ENCODE assay signal across 23 cellular contexts in genomic region chr9:125462766-125463384, GRCh38.
DNase-seq lines count a peak whose midpoint lies in the region; ATAC-seq, FAIRE-seq and TF ChIP-seq lines count a peak whose summit lies in the region.
"Had no signal": no experiment of that assay in that cellular context is flagged by ENCODE, and none has a peak within 500 bp of the region (broad histone marks: within the 10 kb centered on the region; RNA-seq: fewer than 3 reads in every experiment).

No MANE protein-coding gene starts in this region.

- no peak for TF ChIP-seq CTCF in fibroblast of the aortic adventitia (IDR thresholded peaks at IDR 0.05; ENCODE audit: insufficient read depth, low read length)

- FAIRE-seq in small intestine (lab: Jason Lieb, UNC), result no peak
- FAIRE-seq: colon, GM18507, GM19239 had no signal

- no peak overlapping the region for H3K27ac ChIP-seq in small intestine (ENCODE audit: low read depth in 1 of 2, low read length in 1 of 2)
- H3K27ac ChIP-seq: BLaER1 treated with 17β-estradiol and CSF1 and Interleukin-3, amounts not matched to agents 10 nM and 100 nM; thoracic aorta had no signal

- peaks cover 28% of the 10 kb centered on the region for H3K36me3 Mint-ChIP-seq in activated T-helper 17 cell treated with anti-CD3 and anti-CD28 coated beads, Interleukin-2, amount 50 U/mL, for 72 hours (ENCODE audit: low read depth)

- no peaks in the 10 kb centered on the region for H3K9me3 Mint-ChIP-seq in activated T-helper 17 cell treated with anti-CD3 and anti-CD28 coated beads, Interleukin-2, amount 50 U/mL, for 72 hours

- no peak overlapping the region for H3K27ac Mint-ChIP-seq in activated T-helper 17 cell treated with anti-CD3 and anti-CD28 coated beads, Interleukin-2, amount 50 U/mL, for 72 hours
- H3K27ac Mint-ChIP-seq: activated CD4-positive, alpha-beta T cell treated with anti-CD3 and anti-CD28 coated beads for 36 hours had no signal

- no peaks in the 10 kb centered on the region for H3K9me3 ChIP-seq in small intestine (ENCODE audit: control insufficient read depth, low read depth)
- H3K9me3 ChIP-seq: thoracic aorta had no signal

- ATAC-seq in HG03457 (IDR thresholded peaks at IDR 0.05; ENCODE audit: unreplicated experiment), result no peak
- ATAC-seq in activated T-helper 17 cell treated with anti-CD3 and anti-CD28 coated beads, Interleukin-2, amount 50 U/mL, for 72 hours (replicated peaks), result no peak
- ATAC-seq: activated CD4-positive, alpha-beta T cell treated with anti-CD3 and anti-CD28 coated beads for 36 hours had no signal

- no peaks in the 10 kb centered on the region for H3K4me1 Mint-ChIP-seq in activated T-helper 17 cell treated with anti-CD3 and anti-CD28 coated beads, Interleukin-2, amount 50 U/mL, for 72 hours
- H3K4me1 Mint-ChIP-seq: activated CD4-positive, alpha-beta T cell treated with anti-CD3 and anti-CD28 coated beads for 36 hours had no signal

- no peaks in the 10 kb centered on the region for H3K27me3 Mint-ChIP-seq in activated T-helper 17 cell treated with anti-CD3 and anti-CD28 coated beads, Interleukin-2, amount 50 U/mL, for 72 hours
- H3K27me3 Mint-ChIP-seq: activated CD4-positive, alpha-beta T cell treated with anti-CD3 and anti-CD28 coated beads for 36 hours had no signal

- H3K4me1 ChIP-seq in small intestine (ENCODE audit: control insufficient read depth in 2 of 2, insufficient read depth in 1 of 2, low read depth in 1 of 2, low read length in 1 of 2), result no peaks in the 10 kb centered on the region
- H3K4me1 ChIP-seq: BLaER1 treated with 17β-estradiol and CSF1 and Interleukin-3, amounts not matched to agents 10 nM and 100 nM had no signal

- H3K4me3 ChIP-seq in fibroblast of the aortic adventitia (ENCODE audit: low read depth, low read length) (no peak overlapping the region), small intestine (ENCODE audit: low read depth in 1 of 2, low read length in 2 of 2) (no peak overlapping the region)
- H3K4me3 ChIP-seq: BLaER1 treated with 17β-estradiol and CSF1 and Interleukin-3, amounts not matched to agents 10 nM and 100 nM; thoracic aorta had no signal

- WGBS in small intestine, 3 donors, result 58 to 74% (median 67%) methylated on average over 10 of the region's 10 CpGs

- peak; percentile 27 for DNase-seq in HuH-7.5 (ENCODE audit: low spot score)
- DNase-seq in SK-N-DZ (ENCODE audit: low spot score), result peak; percentile 73
- DNase-seq in fibroblast of the aortic adventitia (ENCODE audit: low read depth), result peak; percentile 11
- DNase-seq in small intestine, result peak; percentile 62
- no peak for DNase-seq in mucosa of gallbladder (ENCODE audit: low spot score)
- DNase-seq: activated CD4-positive, alpha-beta T cell treated with anti-CD3 and anti-CD28 coated beads for 36 hours; activated gamma-delta T cell treated with Interleukin-2 at 50 U/mL for 16 hours; aorta; erythroblast; KBM-7; mesendoderm; NCI-H1105; NCI-H446 treated with DMSO at 0.1 percent for 48 hours; nucleus accumbens; SHP77 treated with DMSO at 0.1 percent for 48 hours; T-helper 9 cell had no signal

- no peaks in the 10 kb centered on the region for H3K27me3 ChIP-seq in small intestine (ENCODE audit: control insufficient read depth in 2 of 2, insufficient read depth in 2 of 2, low read length in 2 of 2)
- H3K27me3 ChIP-seq: BLaER1 treated with 17β-estradiol and CSF1 and Interleukin-3, amounts not matched to agents 10 nM and 100 nM had no signal

- H3K36me3 ChIP-seq in small intestine (ENCODE audit: control insufficient read depth in 2 of 2, insufficient read depth in 2 of 2, low read length in 2 of 2), result peaks cover 2 to 5% of the 10 kb centered on the region in 2 donors
- H3K36me3 ChIP-seq: thoracic aorta had no signal

- H3K4me3 Mint-ChIP-seq in activated T-helper 17 cell treated with anti-CD3 and anti-CD28 coated beads, Interleukin-2, amount 50 U/mL, for 72 hours, result no peak overlapping the region
- H3K4me3 Mint-ChIP-seq: activated CD4-positive, alpha-beta T cell treated with anti-CD3 and anti-CD28 coated beads for 36 hours had no signal
